26 cellular contexts compared by ENCODE assay signal in the genomic region with DNA sequence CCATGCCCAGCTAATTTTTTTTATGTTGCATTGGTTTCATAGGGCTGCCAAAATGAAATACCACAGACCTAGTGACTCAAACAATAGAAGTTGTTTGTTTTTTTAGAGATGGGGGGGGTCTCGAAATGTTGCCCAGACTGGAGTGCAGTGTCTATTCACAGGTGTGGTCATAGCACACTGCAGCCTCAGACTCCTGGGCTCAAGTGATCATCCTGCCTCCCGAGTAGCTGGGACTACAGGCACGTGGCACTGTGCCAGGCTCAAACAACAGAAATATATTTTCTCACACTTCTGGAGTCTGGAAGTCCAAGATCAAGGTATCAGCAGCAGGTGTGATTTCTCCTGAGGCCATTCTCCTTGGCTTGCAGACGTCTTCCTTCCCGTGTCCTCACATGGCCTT. TPM values are rescaled to one million over a fixed set of nuclear protein-coding genes. Genes with fewer than 3 reads are reported as not detected.
A peak's percentile ranks its signal among the peaks of the same experiment; 100 is the strongest.
DNase-seq lines count a peak whose midpoint lies in the region; ATAC-seq, FAIRE-seq and TF ChIP-seq lines count a peak whose summit lies in the region.
"Had no signal": no experiment of that assay in that cellular context is flagged by ENCODE, and none has a peak within 500 bp of the region (broad histone marks: within the 10 kb centered on the region; RNA-seq: fewer than 3 reads in every experiment).

No MANE protein-coding gene starts in this region.

- intact Hi-C loops in K562 (cut with micrococcal nuclease), result no loop called here
- intact Hi-C loops in mucosa of descending colon (cut with DNase I, micrococcal nuclease), result no loop called here

- no peaks in the 10 kb centered on the region for H4K20me1 ChIP-seq in K562 (replicated peaks; ENCODE audit: control insufficient read depth, insufficient read depth, low read length)
- H4K20me1 ChIP-seq: BLaER1 had no signal

- no peaks in the 10 kb centered on the region; the same call in 1 of the 2 replicates for H3K27me3 ChIP-seq in MG63
- peaks cover 0 to 3% of the 10 kb centered on the region in 2 experiments; a peak in 1 of 5 replicates for H3K27me3 ChIP-seq in K562 (ENCODE audit: control insufficient read depth in 2 of 2, insufficient read depth in 2 of 2, low read length in 2 of 2)
- no peaks in the 10 kb centered on the region for H3K27me3 ChIP-seq in BE2C
- H3K27me3 ChIP-seq: BLaER1 had no signal

- no peak for TF ChIP-seq CTCF in K562 (IDR thresholded peaks at IDR 0.05 in 2 of 3, conservative IDR thresholded peaks at IDR 0.05 in 1 of 3; ENCODE audit: insufficient read depth in 2 of 3, low read depth in 1 of 3, low read length in 3 of 3)
- no peak for TF ChIP-seq CTCF in mucosa of descending colon (IDR thresholded peaks at IDR 0.05)
- no peak for TF ChIP-seq CTCF in BE2C (IDR thresholded peaks at IDR 0.05; ENCODE audit: low read depth, low read length)

- no peak overlapping the region for H3K4me2 ChIP-seq in K562 (ENCODE audit: insufficient read depth, low read length)
- H3K4me2 ChIP-seq: BLaER1, KMS-11 had no signal

- no peak overlapping the region for H3K9ac ChIP-seq in K562 (ENCODE audit: insufficient read depth in 1 of 2, low read depth in 2 of 2, low read length in 2 of 2)
- H3K9ac ChIP-seq: BLaER1, KMS-11 had no signal

- no TSS peak for BruUV-seq in K562 (replicated peaks; lab: Mats Ljungman, UMichigan)

- WGBS in K562 (ENCODE audit: insufficient coverage, low coverage, missing lambda C conversion rate), result 0% methylated on average over 5 of the region's 5 CpGs

- POLR2A ChIA-PET in K562 (lab: Yijun Ruan, JAX), result interaction anchor here (1.0 kb wide), 1 partner anchor 51 kb away, joined by 3 read pairs; no protein-coding TSS in a partner anchor

- H3K9me3 ChIP-seq in MG63 (no peaks in the 10 kb centered on the region), K562 (replicated peaks; ENCODE audit: control insufficient read depth, insufficient read depth, low read depth, low read length) (no peaks in the 10 kb centered on the region), mucosa of descending colon (no peaks in the 10 kb centered on the region), BE2C (no peaks in the 10 kb centered on the region)
- H3K9me3 ChIP-seq: BLaER1, prostate gland, thoracic aorta had no signal

- peak; percentile 31 for DNase-seq in DMS79 (lab: John Stamatoyannopoulos, UW)
- DNase-seq in MG63, result peak; percentile 48
- DNase-seq in K562 (ENCODE audit: extremely low read depth in 1 of 4, low spot score in 3 of 4), result no peak
- no peak for DNase-seq in mucosa of descending colon
- DNase-seq in amniotic stem cell (lab: John Stamatoyannopoulos, UW), result no peak
- DNase-seq in SHP77 treated with DMSO at 0.1 percent for 48 hours (lab: John Stamatoyannopoulos, UW), result no peak
- DNase-seq in BE2C, result no peak
- DNase-seq: ACHN; activated CD4-positive, alpha-beta memory T cell treated with anti-CD3 and anti-CD28 coated beads, Interleukin-2, amount 10 ng/mL, durations not matched to agents 7 days and 5 days; activated CD4-positive, CD25-positive, alpha-beta regulatory T cell treated with anti-CD3 and anti-CD28 coated beads, Interleukin-2, amount 50 U/mL, for 72 hours; activated CD8-positive, alpha-beta memory T cell treated with anti-CD3 and anti-CD28 coated beads, Interleukin-2, amount 50 U/mL, for 48 hours; activated naive CD4-positive, alpha-beta T cell treated with anti-CD3 and anti-CD28 coated beads, Interleukin-2, amount 50 U/mL, for 16 hours; caudate nucleus; H9; left ventricle myocardium superior; naive thymus-derived CD4-positive, alpha-beta T cell; NCI-H1436; NCI-H2227 treated with DMSO at 0.1 percent for 48 hours; RPMI8226; stimulated activated naive CD4-positive, alpha-beta T cell treated with Interleukin-2 at 50 U/mL for 16 hours had no signal

- no peak overlapping the region for H3K4me3 ChIP-seq in MG63
- no peak overlapping the region for H3K4me3 ChIP-seq in K562
- no peak overlapping the region for H3K4me3 ChIP-seq in mucosa of descending colon
- no peak overlapping the region for H3K4me3 ChIP-seq in BE2C (ENCODE audit: low read depth, low read length)
- H3K4me3 ChIP-seq: BLaER1, prostate gland, thoracic aorta had no signal

- TF ChIP-seq RAD21 in K562 (CRISPR knock-in tag; conservative IDR thresholded peaks at IDR 0.05 in 1 of 2, IDR thresholded peaks at IDR 0.05 in 1 of 2), result no peak

- TF ChIP-seq POLR2A in K562 (conservative IDR thresholded peaks at IDR 0.05), result no peak

- no peaks in the 10 kb centered on the region for H3K36me3 ChIP-seq in MG63
- no peaks in the 10 kb centered on the region for H3K36me3 ChIP-seq in K562 (ENCODE audit: control insufficient read depth, insufficient read depth, low read length)
- no peaks in the 10 kb centered on the region for H3K36me3 ChIP-seq in mucosa of descending colon (ENCODE audit: low read depth)
- no peaks in the 10 kb centered on the region for H3K36me3 ChIP-seq in BE2C
- H3K36me3 ChIP-seq: BLaER1, prostate gland, thoracic aorta had no signal

- no peaks in the 10 kb centered on the region for H3K4me1 ChIP-seq in K562 (replicated peaks in 1 of 2; ENCODE audit: control insufficient read depth in 2 of 2, insufficient read depth in 2 of 2, low read length in 2 of 2)
- H3K4me1 ChIP-seq in mucosa of descending colon (ENCODE audit: low read depth), result no peaks in the 10 kb centered on the region
- H3K4me1 ChIP-seq in BE2C, result no peaks in the 10 kb centered on the region
- H3K4me1 ChIP-seq: BLaER1, prostate gland had no signal

- H2AFZ ChIP-seq in K562 (ENCODE audit: low read depth, low read length), result no peak overlapping the region

- no peak for ATAC-seq in K562
- ATAC-seq in mucosa of descending colon, result peak; percentile 36
- ATAC-seq: left ventricle myocardium superior; naive thymus-derived CD4-positive, alpha-beta T cell had no signal

- in situ Hi-C loops in K562 (cut with MboI), result no loop called here

- no peak for TF ChIP-seq EP300 in K562 (IDR thresholded peaks at IDR 0.05; ENCODE audit: low read length)

- CTCF ChIA-PET in K562 (lab: Yijun Ruan, JAX; ENCODE audit: low intra/inter-chr PET ratio), result no interaction called here

- no peak overlapping the region for H3K27ac ChIP-seq in K562 (ENCODE audit: extremely low read depth, low read depth, low read length)
- H3K27ac ChIP-seq: BLaER1, KMS-11, prostate gland, thoracic aorta had no signal

- FAIRE-seq in K562 (lab: Jason Lieb, UNC), result no peak
- FAIRE-seq: islet of Langerhans had no signal

- no peaks in the 10 kb centered on the region for H3K79me2 ChIP-seq in K562 (ENCODE audit: control insufficient read depth, insufficient read depth, low read length)

- H3K9me1 ChIP-seq in K562 (ENCODE audit: control insufficient read depth, insufficient read depth, low read length), result no peaks in the 10 kb centered on the region

TF ChIP-seq in K562, 482 proteins besides CTCF, POLR2A, EP300 and RAD21:
- TF ChIP-seq NFIC (IDR thresholded peaks at IDR 0.05) (peak; percentile 53), SAFB2 (IDR thresholded peaks at IDR 0.05; ENCODE audit: borderline replicate concordance, low read depth, low read length, severe bottlenecking) (no peak)
TF ChIP-seq in K562: peak in this region for 1.

RNA-seq across cellular contexts. Expression of a gene that starts 6.6 kb away (rescaled TPM):
- 0.40 and 1.5 TPM in 2 replicates for total RNA-seq in MG63 (2014; rRNA removed; shearing (Covaris generic); ENCODE audit: low replicate concordance)
- total RNA-seq in K562 (2011; cell fraction: chromatin; rRNA removed; ENCODE audit: low replicate concordance), result 0.81 and 1.3 TPM in 2 replicates
- 0.33 and 1.4 TPM in 2 replicates for total RNA-seq in K562 (2011; cell fraction: nucleolus; rRNA removed)
- 0.38 and 2.0 TPM in 2 replicates for total RNA-seq in K562 (2011; cell fraction: nucleoplasm; rRNA removed)
- not detected in 2 replicates for total RNA-seq in K562 (2014; rRNA removed)
- 0.07 and 0.26 TPM in 2 replicates for total RNA-seq in K562 (2014; rRNA removed; fragmentation: Illumina TruSeq; extraction: Trizol)
- not detected in 2 replicates for total RNA-seq in K562 (2015; rRNA removed; fragmentation: Illumina TruSeq; extraction: Trizol)
- 0.02 and 0.34 TPM in 2 replicates for total RNA-seq in K562 (2021)
- polyA plus RNA-seq in K562 (2011; rRNA removed), result 0.07 and 0.54 TPM in 2 replicates
- polyA plus RNA-seq in K562 (2011; cell fraction: cytosol; rRNA removed), result 0.40 TPM in 1 of 2 replicates, not detected in the other
- polyA plus RNA-seq in K562 (2011; cell fraction: nucleus; rRNA removed), result 0.21 and 0.40 TPM in 2 replicates
- 0.03 and 0.08 TPM in 2 replicates for polyA plus RNA-seq in K562 (2012)
- 0.21 and 0.25 TPM in 2 replicates for polyA plus RNA-seq in K562 (2014; fragmentation: Illumina TruSeq; extraction: Trizol)
- not detected for polyA plus RNA-seq in K562 (2014; fragmentation: Nextera tagmentation; extraction: Ambion mirVana)
- 0.24 TPM in 1 of 2 replicates, not detected in the other for polyA plus RNA-seq in K562 (2014; rRNA removed)
- 1.3 TPM in 1 of 2 replicates, not detected in the other for polyA minus RNA-seq in K562 (2011; rRNA and poly(A)+ RNA removed)
- not detected in 2 replicates for polyA minus RNA-seq in K562 (2011; cell fraction: cytosol; rRNA and poly(A)+ RNA removed)
- not detected in 2 replicates for polyA minus RNA-seq in K562 (2011; cell fraction: nucleus; rRNA and poly(A)+ RNA removed)
- 1 to 10 TPM; 1.4 to 6.0 (median 3.8) TPM for total RNA-seq in mucosa of descending colon
- 0.12 TPM for polyA plus RNA-seq in BE2C (2012; ENCODE audit: insufficient read depth, insufficient read length, low read depth)
- total RNA-seq: glomerular endothelial cell had no signal

Comparison
In these comparisons a context has a peak if more than half of its experiments do, and no peak if none do; other contexts are left out.
1. DNase-seq: peak in DMS79 (single experiment) and MG63 (single experiment); none in K562 (0 of 4), mucosa of descending colon (0 of 3), amniotic stem cell (single experiment), SHP77 treated with DMSO at 0.1 percent for 48 hours (single experiment) and BE2C (single experiment).